11 cellular contexts compared by ENCODE assay signal in genomic region chr4:176357359-176358082, GRCh38. TPM values are rescaled to one million over a fixed set of nuclear protein-coding genes. Genes with fewer than 3 reads are reported as not detected.
DNase-seq lines count a peak whose midpoint lies in the region; ATAC-seq and TF ChIP-seq lines count a peak whose summit lies in the region.
"Had no signal": no experiment of that assay in that cellular context is flagged by ENCODE, and none has a peak within 500 bp of the region (broad histone marks: within the 10 kb centered on the region; RNA-seq: fewer than 3 reads in every experiment).

No MANE protein-coding gene starts in this region.

- peak; percentile 99 for ATAC-seq in GM18873 (IDR thresholded peaks at IDR 0.05; ENCODE audit: low FRiP score, unreplicated experiment)
- peak; percentile 100 for ATAC-seq in GM21723 (IDR thresholded peaks at IDR 0.05; ENCODE audit: unreplicated experiment)
- ATAC-seq in HG03139 (IDR thresholded peaks at IDR 0.05; ENCODE audit: unreplicated experiment): peak; percentile 97
- ATAC-seq: activated T-cell treated with anti-CD3 and anti-CD28 coated beads, Interleukin-2, amount 50 U/mL, for 4 hours; heart left ventricle had no signal

- H3K4me3 ChIP-seq in foreskin fibroblast (ENCODE audit: low read depth in 1 of 2, low read length in 2 of 2): no peak overlapping the region
- no peak overlapping the region for H3K4me3 ChIP-seq in prostate gland
- H3K4me3 ChIP-seq: heart left ventricle had no signal

- intact Hi-C loops in activated CD4-positive, alpha-beta memory T cell treated with anti-CD3 and anti-CD28 coated beads for 36 hours (cut with micrococcal nuclease): no loop called here
- intact Hi-C loops in prostate gland (cut with DNase I): no loop called here

- no peaks in the 10 kb centered on the region for H3K36me3 Mint-ChIP-seq in activated CD4-positive, alpha-beta memory T cell treated with anti-CD3 and anti-CD28 coated beads for 36 hours

- CTCF ChIA-PET in activated CD4-positive, alpha-beta memory T cell treated with anti-CD3 and anti-CD28 coated beads for 36 hours (lab: Charles Lee): interaction anchor here (0.6 to 1.1 kb wide), 3 partner anchors 11 to 599 kb away, joined by 3 read pairs; no protein-coding TSS in a partner anchor

- WGBS in prostate gland: 35% methylated on average over 4 of the region's 4 CpGs

- H3K27me3 Mint-ChIP-seq in activated CD4-positive, alpha-beta memory T cell treated with anti-CD3 and anti-CD28 coated beads for 36 hours: no peaks in the 10 kb centered on the region

- H3K9me3 ChIP-seq in prostate gland: no peaks in the 10 kb centered on the region

- no peaks in the 10 kb centered on the region for H3K4me1 ChIP-seq in prostate gland (replicated peaks)
- H3K4me1 ChIP-seq: heart left ventricle had no signal

- no peak for TF ChIP-seq POLR2A in prostate gland (IDR thresholded peaks at IDR 0.05)

- no peaks in the 10 kb centered on the region for H3K27me3 ChIP-seq in prostate gland (replicated peaks; ENCODE audit: insufficient read depth)
- H3K27me3 ChIP-seq: heart left ventricle had no signal

- POLR2A ChIA-PET in activated CD4-positive, alpha-beta memory T cell treated with anti-CD3 and anti-CD28 coated beads for 36 hours (lab: Charles Lee): interaction anchor here (0.7 kb wide), 1 partner anchor 25 kb away, joined by 4 read pairs; no protein-coding TSS in a partner anchor

- no peak overlapping the region for H3K4me3 Mint-ChIP-seq in activated CD4-positive, alpha-beta memory T cell treated with anti-CD3 and anti-CD28 coated beads for 36 hours
- H3K4me3 Mint-ChIP-seq: activated T-cell treated with anti-CD3 and anti-CD28 coated beads, Interleukin-2, amount 50 U/mL, for 4 hours had no signal

- H3K36me3 ChIP-seq in prostate gland: no peaks in the 10 kb centered on the region
- H3K36me3 ChIP-seq: heart left ventricle had no signal

- no peak overlapping the region for H3K27ac ChIP-seq in prostate gland
- H3K27ac ChIP-seq: heart left ventricle had no signal

- H3K9me3 Mint-ChIP-seq in activated CD4-positive, alpha-beta memory T cell treated with anti-CD3 and anti-CD28 coated beads for 36 hours: peaks cover 2% of the 10 kb centered on the region
- H3K9me3 Mint-ChIP-seq: activated T-cell treated with anti-CD3 and anti-CD28 coated beads, Interleukin-2, amount 50 U/mL, for 4 hours had no signal

- H3K4me1 Mint-ChIP-seq in activated CD4-positive, alpha-beta memory T cell treated with anti-CD3 and anti-CD28 coated beads for 36 hours (ENCODE audit: low read depth): no peaks in the 10 kb centered on the region

- H3K27ac Mint-ChIP-seq in activated CD4-positive, alpha-beta memory T cell treated with anti-CD3 and anti-CD28 coated beads for 36 hours: no peak overlapping the region

- DNase-seq in foreskin fibroblast (peak; percentile 81 to 82), inferior parietal cortex (ENCODE audit: extremely low spot score) (no peak), HT-29 (ENCODE audit: low spot score) (no peak), prostate gland (ENCODE audit: low spot score) (no peak)
- no peak for DNase-seq in activated CD4-positive, alpha-beta memory T cell treated with anti-CD3 and anti-CD28 coated beads for 36 hours
- DNase-seq: activated T-cell treated with anti-CD3 and anti-CD28 coated beads, Interleukin-2, amount 50 U/mL, for 4 hours; caudate nucleus; heart left ventricle had no signal

- TF ChIP-seq CTCF in foreskin fibroblast (IDR thresholded peaks at IDR 0.05; ENCODE audit: low read depth, low read length): no peak
- no peak for TF ChIP-seq CTCF in prostate gland (IDR thresholded peaks at IDR 0.05)

RNA-seq across cellular contexts. Expression of gene SPCS3, which starts 37.8 kb away (rescaled TPM):
- 39.6 and 46.5 TPM in 2 replicates for total RNA-seq in HT-29 (2014; rRNA removed; shearing (Covaris generic))
- total RNA-seq in activated CD4-positive, alpha-beta memory T cell treated with anti-CD3 and anti-CD28 coated beads for 36 hours: 100 to 1,000 TPM; 182 to 185 TPM
- 10 to 100 TPM; 41.7 to 68.4 TPM for total RNA-seq in prostate gland

Comparison
In these comparisons a context has a peak if more than half of its experiments do, and no peak if none do; other contexts are left out.
1. DNase-seq: peak in foreskin fibroblast (2 of 2); none in inferior parietal cortex (single experiment), HT-29 (single experiment), activated CD4-positive, alpha-beta memory T cell treated with anti-CD3 and anti-CD28 coated beads for 36 hours (single experiment) and prostate gland (single experiment).
2. Peak in every context shown above with its lines, with median percentiles within 50 percentile points of each other: ATAC-seq.